24 cellular contexts compared by ENCODE assay signal in genomic region chr7:116384936-116385635, GRCh38.
"Had no signal": no experiment of that assay in that cellular context is flagged by ENCODE, and none has a peak within 500 bp of the region (broad histone marks: within the 10 kb centered on the region; RNA-seq: fewer than 3 reads in every experiment).

No MANE protein-coding gene starts in this region.

- ATAC-seq: left lobe of liver; right cardiac atrium; stimulated activated naive CD8-positive, alpha-beta T cell treated with anti-CD3 and anti-CD28 coated beads, Interleukin-15, amount 100 ng/mL, for 72 hours had no signal

- H3K36me3 ChIP-seq: cardiac muscle cell, prostate gland, vagina had no signal

- H3K27me3 ChIP-seq: cardiac muscle cell, vagina had no signal

- H3K27ac Mint-ChIP-seq: activated naive CD8-positive, alpha-beta T cell; activated T-helper 1 cell treated with anti-CD3 and anti-CD28 coated beads, Interleukin-12 subunit alpha, Interleukin-12 subunit beta, Interleukin-2, Interleukin-4 antibody, amounts not matched to agents 30 ng/mL and 10 ng/mL and 1 ng/mL, durations not matched to agents 14 hours and 24 hours and 36 hours; dendritic cell treated with granulocyte-macrophage colony-stimulating factor and Interleukin-4, amounts not matched to agents 40 ng/mL and 50 ng/mL, for 4 days; stimulated activated naive CD8-positive, alpha-beta T cell treated with anti-CD3 and anti-CD28 coated beads, Interleukin-15, amount 100 ng/mL, for 72 hours; T-helper 1 cell treated with Interleukin-12 subunit alpha and Interleukin-12 subunit beta and Interleukin-4 antibody, amounts not matched to agents 30 μg/mL and 1 μg/mL, for 36 hours had no signal

- H3K9me3 ChIP-seq: prostate gland, vagina had no signal

- H3K36me3 Mint-ChIP-seq: activated naive CD8-positive, alpha-beta T cell had no signal

- H3K9me3 Mint-ChIP-seq: activated T-helper 1 cell treated with anti-CD3 and anti-CD28 coated beads, Interleukin-12 subunit alpha, Interleukin-12 subunit beta, Interleukin-2, Interleukin-4 antibody, amounts not matched to agents 30 ng/mL and 10 ng/mL and 1 ng/mL, durations not matched to agents 14 hours and 24 hours and 36 hours; dendritic cell treated with granulocyte-macrophage colony-stimulating factor and Interleukin-4, amounts not matched to agents 40 ng/mL and 50 ng/mL, for 4 days; neural crest cell; stimulated activated naive CD8-positive, alpha-beta T cell treated with anti-CD3 and anti-CD28 coated beads, Interleukin-15, amount 100 ng/mL, for 72 hours; T-helper 1 cell treated with Interleukin-12 subunit alpha and Interleukin-12 subunit beta and Interleukin-4 antibody, amounts not matched to agents 30 μg/mL and 1 μg/mL, for 36 hours had no signal

- DNase-seq: activated CD4-positive, CD25-positive, alpha-beta regulatory T cell treated with anti-CD3 and anti-CD28 coated beads, Interleukin-2, amount 50 U/mL, for 72 hours; activated CD8-positive, alpha-beta memory T cell treated with anti-CD3 and anti-CD28 coated beads for 24 hours; amniotic stem cell; effector CD8-positive, alpha-beta T cell; head of caudate nucleus; right cardiac atrium; stimulated activated CD4-positive, alpha-beta T cell treated with anti-CD3 and anti-CD28 coated beads, Interleukin-15, amount 100 ng/mL, for 24 hours; stimulated activated CD4-positive, alpha-beta T cell treated with anti-CD3 and anti-CD28 coated beads, Interleukin-2, amount 100 ng/mL, for 48 hours; stimulated activated naive CD8-positive, alpha-beta T cell treated with anti-CD3 and anti-CD28 coated beads, Interleukin-15, amount 100 ng/mL, for 72 hours; trophoblast cell had no signal

- H3K27ac ChIP-seq: cardiac muscle cell, prostate gland, vagina, VCaP had no signal

- H3K27me3 Mint-ChIP-seq: dendritic cell treated with granulocyte-macrophage colony-stimulating factor and Interleukin-4, amounts not matched to agents 40 ng/mL and 50 ng/mL, for 4 days had no signal

- H3K4me1 Mint-ChIP-seq: neural crest cell; stimulated activated naive CD8-positive, alpha-beta T cell treated with anti-CD3 and anti-CD28 coated beads, Interleukin-15, amount 100 ng/mL, for 72 hours had no signal

- FAIRE-seq: endothelial cell of umbilical vein, frontal cortex, keratinocyte had no signal

- H3K4me3 ChIP-seq: cardiac muscle cell, prostate gland, skin epidermis, vagina had no signal

- H3K4me1 ChIP-seq: prostate gland, vagina had no signal

- H3K4me3 Mint-ChIP-seq: activated naive CD8-positive, alpha-beta T cell; activated T-helper 1 cell treated with anti-CD3 and anti-CD28 coated beads, Interleukin-12 subunit alpha, Interleukin-12 subunit beta, Interleukin-2, Interleukin-4 antibody, amounts not matched to agents 30 ng/mL and 10 ng/mL and 1 ng/mL, durations not matched to agents 14 hours and 24 hours and 36 hours; dendritic cell treated with granulocyte-macrophage colony-stimulating factor and Interleukin-4, amounts not matched to agents 40 ng/mL and 50 ng/mL, for 4 days; neural crest cell; stimulated activated naive CD8-positive, alpha-beta T cell treated with anti-CD3 and anti-CD28 coated beads, Interleukin-15, amount 100 ng/mL, for 72 hours; T-helper 1 cell treated with Interleukin-12 subunit alpha and Interleukin-12 subunit beta and Interleukin-4 antibody, amounts not matched to agents 30 μg/mL and 1 μg/mL, for 36 hours had no signal
